ENCODE assay signal across 16 cellular contexts in genomic region chr13:36438594-36439483, GRCh38. TPM values are rescaled to one million over a fixed set of nuclear protein-coding genes. Genes with fewer than 3 reads are reported as not detected.
"Had no signal": no experiment of that assay in that cellular context is flagged by ENCODE, and none has a peak within 500 bp of the region (broad histone marks: within the 10 kb centered on the region; RNA-seq: fewer than 3 reads in every experiment).

No MANE protein-coding gene starts in this region.

- DNase-seq: activated naive CD4-positive, alpha-beta T cell treated with anti-CD3 and anti-CD28 coated beads for 36 hours; amniotic stem cell; central memory CD4-positive, alpha-beta T cell; foreskin keratinocyte; glutamatergic neuron; hypothalamus; kidney; left ventricle myocardium inferior; mucosa of descending colon; natural killer cell; stimulated activated CD4-positive, alpha-beta T cell treated with anti-CD3 and anti-CD28 coated beads, Interleukin-2, amount 100 ng/mL, for 48 hours; uterus had no signal

- H3K36me3 Mint-ChIP-seq: natural killer cell; stimulated activated memory B cell treated with anti-CD40 and anti-IgM and Interleukin-4, amounts not matched to agents 10 μg/mL and 1 μg/mL and 100 μg/mL, for 72 hours had no signal

- H3K4me1 Mint-ChIP-seq: natural killer cell; stimulated activated memory B cell treated with anti-CD40 and anti-IgM and Interleukin-4, amounts not matched to agents 10 μg/mL and 1 μg/mL and 100 μg/mL, for 72 hours had no signal

- ATAC-seq: foreskin keratinocyte; mucosa of descending colon; natural killer cell; SK-N-SH treated with all-trans-retinoic acid at 6 μM for 48 hours; stimulated activated memory B cell treated with anti-CD40 and anti-IgM and Interleukin-4, amounts not matched to agents 10 μg/mL and 1 μg/mL and 100 μg/mL, for 72 hours had no signal

- H3K4me3 Mint-ChIP-seq: activated naive CD4-positive, alpha-beta T cell treated with anti-CD3 and anti-CD28 coated beads for 36 hours; natural killer cell; stimulated activated memory B cell treated with anti-CD40 and anti-IgM and Interleukin-4, amounts not matched to agents 10 μg/mL and 1 μg/mL and 100 μg/mL, for 72 hours had no signal

- H3K9me3 Mint-ChIP-seq: activated naive CD4-positive, alpha-beta T cell treated with anti-CD3 and anti-CD28 coated beads for 36 hours; stimulated activated memory B cell treated with anti-CD40 and anti-IgM and Interleukin-4, amounts not matched to agents 10 μg/mL and 1 μg/mL and 100 μg/mL, for 72 hours had no signal

- H3K27ac Mint-ChIP-seq: activated naive CD4-positive, alpha-beta T cell treated with anti-CD3 and anti-CD28 coated beads for 36 hours; natural killer cell; progenitor cell of endocrine pancreas; stimulated activated memory B cell treated with anti-CD40 and anti-IgM and Interleukin-4, amounts not matched to agents 10 μg/mL and 1 μg/mL and 100 μg/mL, for 72 hours had no signal

RNA-seq across cellular contexts. Expression of gene CCNA1, which starts 6.5 kb away (rescaled TPM):
- total RNA-seq: foreskin keratinocyte, left ventricle myocardium inferior, right atrium auricular region had no signal
